Comparison of ENCODE assay signal across 8 cellular contexts in genomic region chr3:105369501-105370371, GRCh38. TPM values are rescaled to one million over a fixed set of nuclear protein-coding genes. Genes with fewer than 3 reads are reported as not detected.
DNase-seq lines count a peak whose midpoint lies in the region; ATAC-seq and TF ChIP-seq lines count a peak whose summit lies in the region.

No MANE protein-coding gene starts in this region.

- intact Hi-C loops in left ventricle myocardium superior (cut with micrococcal nuclease): no loop called here

- H3K36me3 Mint-ChIP-seq in GM23338 (ENCODE audit: low read depth): no peaks in the 10 kb centered on the region

- no peaks in the 10 kb centered on the region for H3K9me3 Mint-ChIP-seq in GM23338

- DNase-seq in GM23338 (ENCODE audit: low spot score): peak; percentile 64
- DNase-seq in LHCN-M2 (ENCODE audit: low read depth): peak; percentile 83
- peak; percentile 87 for DNase-seq in SIG-M5 treated with dmso at 0.1 percent for 504 hours (lab: John Stamatoyannopoulos, UW; ENCODE audit: unreplicated experiment)
- peak; percentile 76 for DNase-seq in amniotic epithelial cell (ENCODE audit: low read depth)
- DNase-seq in left ventricle myocardium superior: peak; percentile 84
- DNase-seq in pons (ENCODE audit: low spot score): peak; percentile 94
- DNase-seq in GM19240 (ENCODE audit: insufficient read length, low spot score): no peak

- no peaks in the 10 kb centered on the region for H3K36me3 ChIP-seq in ES-I3 (ENCODE audit: insufficient read depth, low read length)
- no peaks in the 10 kb centered on the region for H3K36me3 ChIP-seq in GM23338 (ENCODE audit: insufficient read depth)

- no peaks in the 10 kb centered on the region for H3K9me3 ChIP-seq in ES-I3 (ENCODE audit: control insufficient read depth, insufficient read depth, low read length)

- H3K27me3 ChIP-seq in GM23338 (ENCODE audit: insufficient read depth): peaks cover 40% of the 10 kb centered on the region

- ATAC-seq in GM23338: peak; percentile 3; the same call in 2 of the 3 replicates
- peak; percentile 43 for ATAC-seq in left ventricle myocardium superior

- peak overlapping the region; percentile 93 for H3K4me2 ChIP-seq in GM23338

- peak; percentile 59 to 68 for TF ChIP-seq CTCF in GM23338 (conservative IDR thresholded peaks at IDR 0.05; ENCODE audit: low read depth in 2 of 2)

- no peak overlapping the region for H3K27ac ChIP-seq in GM23338 (ENCODE audit: low read depth)

- H4K20me1 ChIP-seq in GM23338 (replicated peaks; ENCODE audit: insufficient read depth): no peaks in the 10 kb centered on the region

- peak overlapping the region; percentile 73 for H3K9ac ChIP-seq in ES-I3 (ENCODE audit: low read depth, low read length)

- H2AFZ ChIP-seq in GM23338: peak overlapping the region; percentile 90

- no peaks in the 10 kb centered on the region for H3F3A ChIP-seq in GM23338 (replicated peaks; ENCODE audit: low read depth)

- no peak overlapping the region for H3K27ac Mint-ChIP-seq in GM23338

- no peaks in the 10 kb centered on the region for H3K9me2 ChIP-seq in GM23338 (ENCODE audit: insufficient read depth)

- H3K79me2 ChIP-seq in GM23338 (replicated peaks; ENCODE audit: insufficient read depth): peaks cover 40% of the 10 kb centered on the region

- H3K4me1 Mint-ChIP-seq in GM23338: peaks cover 22% of the 10 kb centered on the region

- H3K4me3 ChIP-seq in GM23338: peak overlapping the region; percentile 79

- H3K4me1 ChIP-seq in ES-I3 (ENCODE audit: insufficient read depth, low read length) (peaks cover 3% of the 10 kb centered on the region; the same call in 1 of the 2 replicates), GM23338 (ENCODE audit: insufficient read depth) (peaks cover 2% of the 10 kb centered on the region)

- H3K27me3 Mint-ChIP-seq in GM23338 (ENCODE audit: insufficient read depth, low read depth, poor library complexity): peaks cover 23% of the 10 kb centered on the region

- peak overlapping the region; percentile 92 for H3K4me3 Mint-ChIP-seq in GM23338

TF ChIP-seq in GM23338, 12 proteins besides CTCF, POLR2A, EP300 and RAD21:
- TF ChIP-seq JUNB (IDR thresholded peaks at IDR 0.05; ENCODE audit: unreplicated experiment) (no peak), EZH2 (IDR thresholded peaks at IDR 0.05; ENCODE audit: low read depth, unreplicated experiment) (peak; percentile 47)

RNA-seq across cellular contexts. Expression of gene ALCAM, which starts 3.0 kb away (rescaled TPM):
- 29.7 and 36.0 TPM in 2 replicates for total RNA-seq in GM23338 (2014; rRNA removed; shearing (Covaris generic))
- polyA plus RNA-seq in GM23338 (2016; fragmentation: Nextera tagmentation; extraction: Ambion mirVana): 11.3 and 14.2 TPM in 2 replicates
- total RNA-seq in LHCN-M2 (2014; rRNA removed): 94.7 and 107 TPM in 2 replicates
- 54.2 TPM for polyA plus RNA-seq in LHCN-M2 (2012)
- 3.5 TPM for total RNA-seq in left ventricle myocardium superior
